Comparison of ENCODE assay signal across 16 cellular contexts in the genomic region with DNA sequence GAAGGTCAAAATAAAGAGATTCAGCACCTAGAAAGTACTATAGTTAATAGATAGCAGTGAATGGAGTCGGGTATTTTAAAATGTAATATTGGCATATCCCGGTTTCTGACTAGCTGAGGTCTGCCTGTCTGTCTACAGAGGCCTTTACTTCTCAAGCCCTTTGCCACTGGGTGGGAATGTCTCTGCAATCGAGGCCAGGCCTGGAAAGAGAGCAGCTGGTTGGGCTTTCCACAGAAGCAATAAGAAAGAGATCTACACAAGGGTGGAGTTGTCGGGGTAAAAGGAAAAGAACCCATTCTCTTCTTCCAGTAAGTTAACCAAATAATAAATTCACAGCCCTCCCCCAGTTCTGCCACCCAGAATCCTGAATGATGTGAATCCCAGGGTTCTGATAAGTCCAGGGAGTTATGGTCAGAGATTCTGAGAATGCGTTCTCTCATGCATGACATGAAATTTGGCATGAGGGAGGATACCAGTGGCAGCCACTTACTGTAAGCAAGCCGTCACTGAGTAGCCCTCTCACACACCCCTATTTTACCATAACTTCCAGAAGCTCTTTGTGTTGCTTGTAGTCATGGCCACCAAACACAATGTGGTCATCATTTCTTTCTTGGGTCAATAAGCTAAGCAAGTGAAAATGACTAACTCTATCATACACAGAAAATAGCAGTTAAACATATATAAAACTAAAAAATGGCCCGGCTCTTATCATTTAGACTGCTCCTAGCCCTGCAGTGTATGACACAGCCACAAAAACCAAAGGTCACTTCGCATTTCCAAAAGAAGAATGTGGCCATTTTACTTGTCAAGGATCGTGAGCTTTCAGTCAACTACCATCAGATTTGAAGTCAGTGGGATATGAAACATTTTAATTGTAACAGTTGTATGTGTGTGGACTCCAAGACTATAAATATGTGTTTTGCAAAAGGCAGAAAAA.
A peak's percentile ranks its signal among the peaks of the same experiment; 100 is the strongest.
DNase-seq lines count a peak whose midpoint lies in the region; ATAC-seq, FAIRE-seq and TF ChIP-seq lines count a peak whose summit lies in the region.
"Had no signal": no experiment of that assay in that cellular context is flagged by ENCODE, and none has a peak within 500 bp of the region (broad histone marks: within the 10 kb centered on the region; RNA-seq: fewer than 3 reads in every experiment).

No MANE protein-coding gene starts in this region.

- no peak for ATAC-seq in psoas muscle
- ATAC-seq in GM19328 (IDR thresholded peaks at IDR 0.05; ENCODE audit: unreplicated experiment) = no peak
- ATAC-seq: foreskin keratinocyte, left lobe of liver had no signal

- H3K4me3 ChIP-seq in left ventricle myocardium inferior (no peak overlapping the region), keratinocyte (ENCODE audit: control insufficient read depth in 2 of 3, extremely low read depth in 1 of 3, insufficient read depth in 2 of 3, low read depth in 1 of 3, low read length in 3 of 3) (no peak overlapping the region), psoas muscle (no peak overlapping the region), BE2C (ENCODE audit: low read depth, low read length) (no peak overlapping the region)
- H3K4me3 ChIP-seq: vagina had no signal

- no peak overlapping the region for H3K4me3 Mint-ChIP-seq in chondrocyte (ENCODE audit: unreplicated experiment)

- 70 to 72% (median 70%) methylated on average over 9 of the region's 9 CpGs for WGBS in psoas muscle, 3 donors

- H3K36me3 Mint-ChIP-seq in chondrocyte (ENCODE audit: low read depth) = peaks cover 6% of the 10 kb centered on the region

- H2AFZ ChIP-seq in keratinocyte (ENCODE audit: control insufficient read depth, low read length) = no peak overlapping the region

- peaks cover 52% of the 10 kb centered on the region for H3K4me1 Mint-ChIP-seq in chondrocyte (ENCODE audit: low read depth)

- peak overlapping the region; percentile 52 for H3K27ac ChIP-seq in left ventricle myocardium inferior (replicated peaks)
- H3K27ac ChIP-seq in keratinocyte (ENCODE audit: control insufficient read depth, insufficient read depth, low read length) = no peak overlapping the region
- H3K27ac ChIP-seq in psoas muscle = no peak overlapping the region
- H3K27ac ChIP-seq: foreskin keratinocyte, vagina had no signal

- no peaks in the 10 kb centered on the region for H3K36me3 ChIP-seq in left ventricle myocardium inferior
- H3K36me3 ChIP-seq in keratinocyte (ENCODE audit: control insufficient read depth in 2 of 2, extremely low read depth in 1 of 2, insufficient read depth in 2 of 2, low read length in 2 of 2) = no peaks in the 10 kb centered on the region
- H3K36me3 ChIP-seq in psoas muscle (ENCODE audit: insufficient read depth in 1 of 2, low read depth in 1 of 2) = no peaks in the 10 kb centered on the region
- H3K36me3 ChIP-seq in BE2C = no peaks in the 10 kb centered on the region
- H3K36me3 ChIP-seq: vagina had no signal

- H3K27me3 Mint-ChIP-seq in chondrocyte (ENCODE audit: low read depth) = no peaks in the 10 kb centered on the region

- no peaks in the 10 kb centered on the region for H3K79me2 ChIP-seq in keratinocyte (ENCODE audit: control insufficient read depth, insufficient read depth, low read length)

- no peaks in the 10 kb centered on the region for H3K9me1 ChIP-seq in keratinocyte (ENCODE audit: control insufficient read depth, extremely low read depth, insufficient read depth, low read length)

- no peaks in the 10 kb centered on the region for H3K27me3 ChIP-seq in left ventricle myocardium inferior (ENCODE audit: low read depth)
- no peaks in the 10 kb centered on the region for H3K27me3 ChIP-seq in keratinocyte (ENCODE audit: control insufficient read depth, extremely low read depth, insufficient read depth, low read length)
- H3K27me3 ChIP-seq in psoas muscle (ENCODE audit: insufficient read depth in 3 of 3, low read length in 2 of 3) = no peaks in the 10 kb centered on the region
- H3K27me3 ChIP-seq in BE2C = 0 out of 2 replicates have a peak, but pooled peaks cover 7% of the 10 kb centered on the region
- H3K27me3 ChIP-seq: foreskin keratinocyte, vagina had no signal

- H4K20me1 ChIP-seq in keratinocyte (ENCODE audit: control insufficient read depth, extremely low read depth, insufficient read depth, low read length) = no peaks in the 10 kb centered on the region

- peak overlapping the region; percentile 57 for H3K27ac Mint-ChIP-seq in chondrocyte (ENCODE audit: unreplicated experiment)

- no peak overlapping the region for H3K4me2 ChIP-seq in keratinocyte (ENCODE audit: control insufficient read depth, extremely low read depth, insufficient read depth, low read depth, low read length)

- FAIRE-seq in keratinocyte (lab: Jason Lieb, UNC) = peak; percentile 13

- H3K9ac ChIP-seq in keratinocyte (ENCODE audit: control insufficient read depth, extremely low read depth, insufficient read depth, low read length) = no peak overlapping the region

- DNase-seq in left ventricle myocardium inferior (no peak), cardiac septum (ENCODE audit: low spot score) (no peak), chondrocyte (ENCODE audit: low spot score) (no peak), keratinocyte (ENCODE audit: low read depth, low spot score) (no peak), psoas muscle (no peak), cerebellum (ENCODE audit: low spot score) (no peak), BE2C (no peak)
- DNase-seq: activated CD4-positive, CD25-positive, alpha-beta regulatory T cell treated with anti-CD3 and anti-CD28 coated beads, Interleukin-2, amount 50 U/mL, for 72 hours; activated T-cell treated with anti-CD3 and anti-CD28 coated beads, Interleukin-2, amount 50 U/mL, for 1 hour; anterior cingulate cortex; foreskin keratinocyte; Kasumi-1; stimulated activated CD8-positive, alpha-beta memory T cell treated with anti-CD3 and anti-CD28 coated beads, Interleukin-4, amount 100 ng/mL, for 48 hours had no signal

- no peaks in the 10 kb centered on the region for H3K9me3 ChIP-seq in left ventricle myocardium inferior (replicated peaks)
- H3K9me3 ChIP-seq in keratinocyte (ENCODE audit: control insufficient read depth, low read depth, low read length) = no peaks in the 10 kb centered on the region
- no peaks in the 10 kb centered on the region for H3K9me3 ChIP-seq in psoas muscle
- no peaks in the 10 kb centered on the region for H3K9me3 ChIP-seq in BE2C
- H3K9me3 ChIP-seq: vagina had no signal

- intact Hi-C loops in left ventricle myocardium inferior (cut with micrococcal nuclease) = no loop called here
- intact Hi-C loops in cardiac septum (cut with DNase I) = no loop called here
- intact Hi-C loops in psoas muscle (cut with DNase I) = loop anchor here in 1 of 2 donors (5.0 kb wide), 1 partner anchor 933 kb away; no protein-coding TSS in a partner anchor

- H3K4me1 ChIP-seq in left ventricle myocardium inferior = peaks cover 8% of the 10 kb centered on the region
- peaks cover 18% of the 10 kb centered on the region for H3K4me1 ChIP-seq in keratinocyte (ENCODE audit: control insufficient read depth, extremely low read depth, insufficient read depth, low read length)
- no peaks in the 10 kb centered on the region for H3K4me1 ChIP-seq in psoas muscle
- no peaks in the 10 kb centered on the region for H3K4me1 ChIP-seq in BE2C

- dilution Hi-C loops in keratinocyte (cut with MboI; ENCODE audit: extremely low pct_ligation_motif_present, low sequenced_read_pairs) = no loop called here

- TF ChIP-seq CTCF in left ventricle myocardium inferior (IDR thresholded peaks at IDR 0.05; ENCODE audit: borderline replicate concordance) = no peak
- no peak for TF ChIP-seq CTCF in chondrocyte (IDR thresholded peaks at IDR 0.05)
- no peak for TF ChIP-seq CTCF in keratinocyte (optimal IDR thresholded peaks at IDR 0.05 in 1 of 3, IDR thresholded peaks at IDR 0.05 in 1 of 3, conservative IDR thresholded peaks at IDR 0.05 in 1 of 3; ENCODE audit: extremely low read depth in 1 of 3, insufficient read depth in 2 of 3, low read length in 3 of 3)
- TF ChIP-seq CTCF in psoas muscle (IDR thresholded peaks at IDR 0.05) = no peak
- no peak for TF ChIP-seq CTCF in BE2C (IDR thresholded peaks at IDR 0.05; ENCODE audit: low read depth, low read length)

- H3K9me3 Mint-ChIP-seq in chondrocyte (ENCODE audit: low read depth) = no peaks in the 10 kb centered on the region
